In the genomic region with DNA sequence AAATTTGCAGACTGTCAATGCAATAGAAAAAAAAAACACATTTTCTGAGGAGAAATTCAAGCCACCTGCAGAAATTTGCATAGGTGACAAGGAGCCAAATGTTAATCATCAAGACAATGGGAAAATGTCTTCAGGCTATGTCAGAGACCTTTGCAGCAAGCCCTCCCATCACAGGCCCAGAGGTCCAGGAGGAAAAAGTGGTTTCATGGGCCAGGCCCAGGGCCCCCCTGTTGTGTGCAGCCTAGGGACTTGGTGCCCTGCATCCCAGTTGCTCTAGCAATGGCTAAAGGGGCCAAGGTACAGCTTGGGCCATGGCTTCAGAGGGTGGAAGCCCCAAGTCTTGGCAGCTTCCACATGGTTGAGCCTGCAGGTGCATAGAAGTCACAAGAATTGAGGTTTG, we compare ENCODE assay signal across 1 cellular context.
TF ChIP-seq lines count a peak whose summit lies in the region.

No MANE protein-coding gene starts in this region.

TF ChIP-seq in HEK293, 187 proteins besides CTCF, POLR2A, EP300 and RAD21:
- TF ChIP-seq, protein P1, sequence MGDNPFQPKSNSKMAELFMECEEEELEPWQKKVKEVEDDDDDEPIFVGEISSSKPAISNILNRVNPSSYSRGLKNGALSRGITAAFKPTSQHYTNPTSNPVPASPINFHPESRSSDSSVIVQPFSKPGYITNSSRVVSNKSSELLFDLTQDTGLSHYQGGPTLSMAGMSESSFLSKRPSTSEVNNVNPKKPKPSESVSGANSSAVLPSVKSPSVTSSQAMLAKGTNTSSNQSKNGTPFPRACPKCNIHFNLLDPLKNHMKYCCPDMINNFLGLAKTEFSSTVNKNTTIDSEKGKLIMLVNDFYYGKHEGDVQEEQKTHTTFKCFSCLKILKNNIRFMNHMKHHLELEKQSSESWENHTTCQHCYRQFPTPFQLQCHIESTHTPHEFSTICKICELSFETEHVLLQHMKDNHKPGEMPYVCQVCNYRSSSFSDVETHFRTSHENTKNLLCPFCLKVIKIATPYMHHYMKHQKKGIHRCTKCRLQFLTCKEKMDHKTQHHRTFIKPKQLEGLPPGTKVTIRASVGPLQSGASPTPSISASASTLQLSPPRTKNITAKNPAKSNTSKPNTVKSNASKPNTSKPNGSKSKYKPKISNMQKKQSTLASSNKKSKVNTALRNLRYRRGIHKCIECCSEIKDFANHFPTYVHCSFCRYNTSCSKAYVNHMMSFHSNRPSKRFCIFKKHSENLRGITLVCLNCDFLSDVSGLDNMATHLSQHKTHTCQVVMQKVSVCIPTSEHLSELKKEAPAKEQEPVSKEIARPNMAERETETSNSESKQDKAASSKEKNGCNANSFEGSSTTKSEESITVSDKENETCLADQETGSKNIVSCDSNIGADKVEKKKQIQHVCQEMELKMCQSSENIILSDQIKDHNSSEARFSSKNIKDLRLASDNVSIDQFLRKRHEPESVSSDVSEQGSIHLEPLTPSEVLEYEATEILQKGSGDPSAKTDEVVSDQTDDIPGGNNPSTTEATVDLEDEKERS (tag by site-specific recombination; IDR thresholded peaks at IDR 0.05), result no peak
- peak; percentile 92 for TF ChIP-seq ZNF585B (tag by site-specific recombination; IDR thresholded peaks at IDR 0.05)
